In the genomic region with DNA sequence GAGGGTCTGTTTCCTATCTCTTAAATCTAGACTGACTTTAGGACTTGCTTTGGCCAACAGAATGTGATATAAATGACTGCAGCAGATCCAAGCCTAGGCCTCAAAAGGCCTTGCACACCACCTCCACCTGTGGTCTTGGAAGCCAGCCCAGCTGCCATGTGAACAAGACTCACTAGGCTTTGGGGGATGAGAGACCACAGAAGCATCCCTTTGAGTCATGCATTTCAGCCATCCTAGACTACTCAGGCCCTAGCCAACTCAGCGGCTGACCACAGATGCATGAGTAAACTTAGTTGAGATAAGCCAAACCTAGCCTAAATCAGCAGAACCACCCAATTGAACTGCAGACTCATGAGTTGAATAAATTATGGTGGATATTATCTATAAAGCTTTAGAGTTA, we compare ENCODE assay signal across 15 cellular contexts.
DNase-seq lines count a peak whose midpoint lies in the region; ATAC-seq, FAIRE-seq and TF ChIP-seq lines count a peak whose summit lies in the region.
"Had no signal": no experiment of that assay in that cellular context is flagged by ENCODE, and none has a peak within 500 bp of the region (broad histone marks: within the 10 kb centered on the region; RNA-seq: fewer than 3 reads in every experiment).

No MANE protein-coding gene starts in this region.

- H3K27ac ChIP-seq in astrocyte (ENCODE audit: low read depth, low read length) (no peak overlapping the region), hepatocyte (no peak overlapping the region)
- H3K27ac ChIP-seq: C4-2B, right lobe of liver, stomach had no signal

- TF ChIP-seq CTCF in astrocyte (IDR thresholded peaks at IDR 0.05; ENCODE audit: insufficient read depth, low read depth, low read length) = no peak
- no peak for TF ChIP-seq CTCF in hepatocyte (IDR thresholded peaks at IDR 0.05; ENCODE audit: poor library complexity)
- TF ChIP-seq CTCF in nephron progenitor cell (IDR thresholded peaks at IDR 0.05) = no peak

- H3K27me3 ChIP-seq in astrocyte (ENCODE audit: insufficient read depth, low read length) = no peaks in the 10 kb centered on the region
- no peaks in the 10 kb centered on the region for H3K27me3 ChIP-seq in hepatocyte
- H3K27me3 ChIP-seq: right lobe of liver, stomach had no signal

- H3K36me3 ChIP-seq in astrocyte (ENCODE audit: insufficient read depth, low read length) (no peaks in the 10 kb centered on the region), hepatocyte (replicated peaks; ENCODE audit: insufficient read depth, low read depth) (no peaks in the 10 kb centered on the region)
- H3K36me3 ChIP-seq: right lobe of liver, stomach had no signal

- H2AFZ ChIP-seq in astrocyte (ENCODE audit: low read depth, low read length) = no peak overlapping the region
- no peak overlapping the region for H2AFZ ChIP-seq in hepatocyte

- H3K4me1 Mint-ChIP-seq in astrocyte (ENCODE audit: low read depth, unreplicated experiment) (peaks cover 16% of the 10 kb centered on the region), nephron progenitor cell (no peaks in the 10 kb centered on the region)
- H3K4me1 Mint-ChIP-seq: nephron had no signal

- H3K4me1 ChIP-seq in astrocyte (ENCODE audit: insufficient read depth, low read length) (peaks cover 17% of the 10 kb centered on the region), hepatocyte (ENCODE audit: insufficient read depth) (no peaks in the 10 kb centered on the region)
- H3K4me1 ChIP-seq: right lobe of liver, stomach had no signal

- 83% methylated on average over 1 of the region's 1 CpG for WGBS in hepatocyte (ENCODE audit: low lambda C conversion rate, missing lambda C conversion rate)

- H3K4me3 ChIP-seq in astrocyte (ENCODE audit: insufficient read depth, low read depth, low read length) (no peak overlapping the region), hepatocyte (no peak overlapping the region)
- H3K4me3 ChIP-seq: right lobe of liver, stomach had no signal

- H3K27ac Mint-ChIP-seq in astrocyte (ENCODE audit: unreplicated experiment) = peak overlapping the region; percentile 21
- no peak overlapping the region for H3K27ac Mint-ChIP-seq in nephron progenitor cell
- H3K27ac Mint-ChIP-seq: nephron had no signal

- H3K4me2 ChIP-seq in astrocyte (ENCODE audit: low read length) (peak overlapping the region; percentile 40), hepatocyte (no peak overlapping the region)

- H4K20me1 ChIP-seq in astrocyte (ENCODE audit: insufficient read depth, low read length) (no peaks in the 10 kb centered on the region), hepatocyte (ENCODE audit: insufficient read depth, poor library complexity, severe bottlenecking) (no peaks in the 10 kb centered on the region)

- DNase-seq in AG20443 (ENCODE audit: low spot score) = peak; percentile 19
- DNase-seq in HTR-8/SVneo (ENCODE audit: insufficient read length, low spot score) = peak; percentile 65
- peak; percentile 100 for DNase-seq in astrocyte (ENCODE audit: low read depth)
- peak; percentile 5 for DNase-seq in hepatocyte (ENCODE audit: low spot score)
- no peak for DNase-seq in CD1c-positive myeloid dendritic cell (ENCODE audit: extremely low spot score)
- DNase-seq in retina = no peak
- DNase-seq in nephron progenitor cell = no peak
- DNase-seq: KG1; NCI-H2081; NK-92 treated with Interleukin-12 subunit alpha and Interleukin-12 subunit beta, amount 100 ng/mL, for 24 hours; right lobe of liver; stomach had no signal

- no peak overlapping the region for H3K9ac ChIP-seq in astrocyte (ENCODE audit: low read length)

- peaks cover 9% of the 10 kb centered on the region for H3K27me3 Mint-ChIP-seq in astrocyte (ENCODE audit: low read depth, unreplicated experiment)
- no peaks in the 10 kb centered on the region for H3K27me3 Mint-ChIP-seq in nephron progenitor cell (ENCODE audit: low read depth, poor library complexity)

- H3K79me2 ChIP-seq in astrocyte (ENCODE audit: insufficient read depth, low read length) = no peaks in the 10 kb centered on the region
- H3K79me2 ChIP-seq in hepatocyte = no peaks in the 10 kb centered on the region

- no peaks in the 10 kb centered on the region for H3K9me2 ChIP-seq in hepatocyte (replicated peaks; ENCODE audit: insufficient read depth)

- H3K4me3 Mint-ChIP-seq in astrocyte (ENCODE audit: unreplicated experiment) (no peak overlapping the region), nephron progenitor cell (no peak overlapping the region)
- H3K4me3 Mint-ChIP-seq: nephron had no signal

- H3K36me3 Mint-ChIP-seq in astrocyte (ENCODE audit: low read depth, unreplicated experiment) (no peaks in the 10 kb centered on the region), nephron progenitor cell (ENCODE audit: low read depth) (peaks cover 18% of the 10 kb centered on the region)

- no peak for ATAC-seq in GM21786 (IDR thresholded peaks at IDR 0.05; ENCODE audit: unreplicated experiment)
- ATAC-seq: right lobe of liver had no signal

- H3K9me3 ChIP-seq in astrocyte (ENCODE audit: insufficient read depth, low read depth, low read length) = no peaks in the 10 kb centered on the region
- no peaks in the 10 kb centered on the region for H3K9me3 ChIP-seq in hepatocyte (ENCODE audit: low read depth)
- H3K9me3 ChIP-seq: right lobe of liver, stomach had no signal

- FAIRE-seq in HTR-8/SVneo (lab: Jason Lieb, UNC) (peak; percentile 98), astrocyte (lab: Jason Lieb, UNC) (no peak)

- peaks cover 6% of the 10 kb centered on the region for H3K9me3 Mint-ChIP-seq in astrocyte (ENCODE audit: unreplicated experiment)
- no peaks in the 10 kb centered on the region for H3K9me3 Mint-ChIP-seq in nephron progenitor cell
- H3K9me3 Mint-ChIP-seq: nephron had no signal

Comparison
In these comparisons a context has a peak if more than half of its experiments do, and no peak if none do; other contexts are left out.
1. DNase-seq: peak in AG20443 (single experiment), HTR-8/SVneo (single experiment), astrocyte (single experiment) and hepatocyte (single experiment); none in CD1c-positive myeloid dendritic cell (single experiment), retina (single experiment) and nephron progenitor cell (single experiment).